Comparison of ENCODE assay signal across 8 cellular contexts in genomic region chr17:40025991-40026815, GRCh38.
DNase-seq lines count a peak whose midpoint lies in the region; ATAC-seq lines count a peak whose summit lies in the region.

No MANE protein-coding gene starts in this region.

- no peaks in the 10 kb centered on the region for H3K27me3 ChIP-seq in effector memory CD4-positive, alpha-beta T cell (replicated peaks; ENCODE audit: control insufficient read depth, insufficient read depth, low read length, poor library complexity, severe bottlenecking)

- H3K4me1 ChIP-seq in effector memory CD4-positive, alpha-beta T cell (ENCODE audit: control insufficient read depth, insufficient read depth, low read length, poor library complexity, severe bottlenecking), result peaks cover 10% of the 10 kb centered on the region

- H3K27ac ChIP-seq in effector memory CD4-positive, alpha-beta T cell (ENCODE audit: insufficient read depth, low read length, poor library complexity, severe bottlenecking), result no peak overlapping the region

- DNase-seq in activated CD4-positive, CD25-positive, alpha-beta regulatory T cell treated with anti-CD3 and anti-CD28 coated beads, Interleukin-2, amount 50 U/mL, for 72 hours, result no peak
- peak; percentile 22 to 35 for DNase-seq in activated CD4-positive, alpha-beta T cell treated with anti-CD3 and anti-CD28 coated beads for 4 hours
- peak in 2 of 3 donors; percentile 14 to 21 for DNase-seq in effector memory CD4-positive, alpha-beta T cell
- DNase-seq in stimulated activated naive CD4-positive, alpha-beta T cell (lab: John Stamatoyannopoulos, UW), result peak in 5 of 6 experiments; percentile 9 to 55 (median 23)
- DNase-seq in HPDE6-E6E7 (ENCODE audit: extremely low spot score), result no peak
- DNase-seq in NCI-H526 treated with DMSO at 0.1 percent for 48 hours (lab: John Stamatoyannopoulos, UW), result no peak

- ATAC-seq in activated CD4-positive, CD25-positive, alpha-beta regulatory T cell treated with anti-CD3 and anti-CD28 coated beads, Interleukin-2, amount 50 U/mL, for 24 hours, result peak; percentile 33 to 34
- no peak for ATAC-seq in HG03460 (IDR thresholded peaks at IDR 0.05; ENCODE audit: unreplicated experiment)

- H3K36me3 ChIP-seq in effector memory CD4-positive, alpha-beta T cell (ENCODE audit: control insufficient read depth, insufficient read depth, low read length), result peaks cover 56% of the 10 kb centered on the region

- no peak overlapping the region for H3K4me3 ChIP-seq in effector memory CD4-positive, alpha-beta T cell (ENCODE audit: insufficient read depth, low read depth, low read length, poor library complexity, severe bottlenecking)

- no peaks in the 10 kb centered on the region for H3K9me3 ChIP-seq in effector memory CD4-positive, alpha-beta T cell (ENCODE audit: control insufficient read depth, low read length)

Comparison
In these comparisons a context has a peak if more than half of its experiments do, and no peak if none do; other contexts are left out.
1. DNase-seq: peak in activated CD4-positive, alpha-beta T cell treated with anti-CD3 and anti-CD28 coated beads for 4 hours (2 of 2), effector memory CD4-positive, alpha-beta T cell (2 of 3) and stimulated activated naive CD4-positive, alpha-beta T cell (5 of 6); none in activated CD4-positive, CD25-positive, alpha-beta regulatory T cell treated with anti-CD3 and anti-CD28 coated beads, Interleukin-2, amount 50 U/mL, for 72 hours (single experiment), HPDE6-E6E7 (single experiment) and NCI-H526 treated with DMSO at 0.1 percent for 48 hours (single experiment).